Comparison of ENCODE assay signal across 19 cellular contexts in the genomic region with DNA sequence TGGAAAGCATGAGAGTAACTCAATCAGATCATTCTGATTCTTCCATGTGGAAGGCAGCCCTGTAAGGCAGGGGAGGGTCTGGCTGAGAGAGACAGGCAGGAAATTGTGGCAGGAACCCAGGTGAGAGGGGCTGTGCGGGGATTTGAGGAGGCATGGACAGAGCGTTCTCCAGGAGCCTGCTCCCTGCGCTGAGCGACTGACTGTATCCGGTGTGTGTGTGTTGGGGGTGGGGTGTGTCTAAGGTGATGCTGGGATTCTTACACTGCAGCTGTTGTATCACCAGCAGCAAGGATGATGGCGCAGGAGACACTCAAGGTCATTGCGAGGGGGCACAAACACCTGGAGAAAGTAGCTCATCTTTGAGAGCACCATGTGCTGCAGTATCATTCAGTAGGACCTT.
A peak's percentile ranks its signal among the peaks of the same experiment; 100 is the strongest.
DNase-seq lines count a peak whose midpoint lies in the region; ATAC-seq and TF ChIP-seq lines count a peak whose summit lies in the region.
"Had no signal": no experiment of that assay in that cellular context is flagged by ENCODE, and none has a peak within 500 bp of the region (broad histone marks: within the 10 kb centered on the region; RNA-seq: fewer than 3 reads in every experiment).

No MANE protein-coding gene starts in this region.

- no peak for TF ChIP-seq CTCF in IMR-90 (conservative IDR thresholded peaks at IDR 0.05; ENCODE audit: low read depth, low read length)

- no peak overlapping the region for H3K56ac ChIP-seq in IMR-90 (ENCODE audit: extremely low read depth, insufficient read depth, low read length)

- dilution Hi-C loops in IMR-90 (cut with HindIII; ENCODE audit: low sequenced_read_pairs, unreplicated experiment) = no loop called here

- H4K20me1 ChIP-seq in IMR-90 (ENCODE audit: insufficient read depth, low read length) = no peaks in the 10 kb centered on the region

- no peak overlapping the region for H2BK20ac ChIP-seq in IMR-90 (ENCODE audit: low read depth, low read length)

- H3K4me2 ChIP-seq in IMR-90 (ENCODE audit: low read depth, low read length) (no peak overlapping the region), neuronal stem cell (ENCODE audit: insufficient read depth, low read length, poor library complexity, severe bottlenecking) (no peak overlapping the region)

- no peak for TF ChIP-seq POLR2A in IMR-90 (IDR thresholded peaks at IDR 0.05; ENCODE audit: low read depth, low read length)

- no peak overlapping the region; the same call in 1 of the 2 replicates for H3K4ac ChIP-seq in IMR-90 (ENCODE audit: low read depth, low read length)
- H3K4ac ChIP-seq in neuronal stem cell (ENCODE audit: low read length) = no peak overlapping the region

- no peaks in the 10 kb centered on the region for H3K9me3 ChIP-seq in IMR-90 (ENCODE audit: control insufficient read depth, insufficient read depth, low read length)
- no peaks in the 10 kb centered on the region for H3K9me3 ChIP-seq in neuronal stem cell (replicated peaks in 1 of 2; ENCODE audit: control insufficient read depth in 2 of 2, insufficient read depth in 1 of 2, low read depth in 1 of 2, low read length in 2 of 2)
- H3K9me3 ChIP-seq: MG63, upper lobe of left lung had no signal

- CTCF ChIA-PET in IMR-90 (lab: Yijun Ruan, JAX) = interaction anchor here (0.8 kb wide), 1 partner anchor 19 kb away, joined by 4 read pairs; no protein-coding TSS in a partner anchor

- ATAC-seq in IMR-90 (ENCODE audit: low read depth) (no peak), HG02870 (IDR thresholded peaks at IDR 0.05; ENCODE audit: unreplicated experiment) (no peak)
- ATAC-seq: HCT116 had no signal

- WGBS in IMR-90 (ENCODE audit: extremely low coverage in 2 of 2, insufficient read length in 1 of 2), 2 experiments = 94% methylated on average over 2 of the region's 7 CpGs; no CpG with 5 or more reads in 1 of the 2 experiments
- WGBS in neuronal stem cell (ENCODE audit: extremely low coverage in 2 of 2, insufficient read length in 2 of 2, insufficient replicate concordance in 1 of 2), 2 donors = no CpG with 5 or more reads among the region's 7 CpGs

- in situ Hi-C loops in IMR-90 (cut with MboI; ENCODE audit: low sequenced_read_pairs) = no loop called here

- H3K9me1 ChIP-seq in IMR-90 (ENCODE audit: insufficient read depth, low read length) = no peaks in the 10 kb centered on the region; the same call in 1 of the 2 replicates

- peak overlapping the region; percentile 63 for H2AK9ac ChIP-seq in IMR-90 (replicated peaks; ENCODE audit: low read depth, low read length, poor library complexity)

- no peak for TF ChIP-seq RAD21 in IMR-90 (IDR thresholded peaks at IDR 0.05; ENCODE audit: low read length)

- no peak overlapping the region for H2AK5ac ChIP-seq in IMR-90 (ENCODE audit: low read depth, low read length)
- H2AK5ac ChIP-seq in neuronal stem cell (ENCODE audit: low read depth, low read length) = peak overlapping the region; percentile 42

- no peak overlapping the region for H2AFZ ChIP-seq in IMR-90 (replicated peaks; ENCODE audit: low read length, poor library complexity)
- no peak overlapping the region for H2AFZ ChIP-seq in neuronal stem cell (ENCODE audit: low read length)

- H3K4me1 ChIP-seq in IMR-90 (ENCODE audit: control insufficient read depth, insufficient read depth, low read length) (peaks cover 19% of the 10 kb centered on the region; the same call in 1 of the 2 replicates), neuronal stem cell (ENCODE audit: control insufficient read depth in 2 of 2, insufficient read depth in 1 of 2, low read depth in 1 of 2, low read length in 2 of 2) (peaks cover 1 to 13% of the 10 kb centered on the region in 2 donors)

- H4K5ac ChIP-seq in IMR-90 (ENCODE audit: low read depth, low read length) = no peak overlapping the region

- no peak overlapping the region for H2BK5ac ChIP-seq in IMR-90 (ENCODE audit: low read depth, low read length, poor library complexity, severe bottlenecking)
- H2BK5ac ChIP-seq in neuronal stem cell (ENCODE audit: low read length) = no peak overlapping the region

- BruUV-seq in IMR-90 (replicated peaks; lab: Mats Ljungman, UMichigan) = no TSS peak

- DNase-seq in NCI-H82 (lab: John Stamatoyannopoulos, UW) (peak; percentile 25), NCI-H82 treated with DMSO at 0.1 percent for 48 hours (lab: John Stamatoyannopoulos, UW; ENCODE audit: unreplicated experiment) (no peak), IMR-90 (no peak), ecto neural progenitor cell (ENCODE audit: low spot score) (peak; percentile 36), neuronal stem cell (ENCODE audit: low spot score) (no peak), T1000 (lab: John Stamatoyannopoulos, UW) (no peak), HCEC 1CT (no peak)
- DNase-seq: activated naive CD4-positive, alpha-beta T cell treated with anti-CD3 and anti-CD28 coated beads, Interleukin-2, amount 50 U/mL, for 16 hours; brain microvascular endothelial cell; DMS 273 treated with DMSO at 0.1 percent for 48 hours; MG63; naive B cell; NCI-H146; stimulated activated CD4-positive, alpha-beta T cell treated with anti-CD3 and anti-CD28 coated beads, Interleukin-2, amount 100 ng/mL, for 48 hours; upper lobe of left lung had no signal

- no peaks in the 10 kb centered on the region for H3K36me3 ChIP-seq in IMR-90 (ENCODE audit: control insufficient read depth, insufficient read depth, low read length)
- H3K36me3 ChIP-seq in neuronal stem cell (replicated peaks in 1 of 2; ENCODE audit: control insufficient read depth in 2 of 2, insufficient read depth in 2 of 2, low read length in 2 of 2) = no peaks in the 10 kb centered on the region
- H3K36me3 ChIP-seq: brain microvascular endothelial cell, MG63, upper lobe of left lung had no signal

- H3K9ac ChIP-seq in IMR-90 (ENCODE audit: low read depth, low read length) (no peak overlapping the region), neuronal stem cell (ENCODE audit: low read depth, low read length, poor library complexity) (no peak overlapping the region)

- H3K18ac ChIP-seq in IMR-90 (ENCODE audit: low read depth, low read length) (no peak overlapping the region), neuronal stem cell (ENCODE audit: low read length) (peak overlapping the region; percentile 50)

- H3K27me3 ChIP-seq in IMR-90 (ENCODE audit: control insufficient read depth, insufficient read depth, low read length) (no peaks in the 10 kb centered on the region), neuronal stem cell (ENCODE audit: control insufficient read depth in 3 of 3, insufficient read depth in 3 of 3, low read depth in 1 of 3, low read length in 3 of 3) (peaks cover 0 to 9% (median 0%) of the 10 kb centered on the region in 3 experiments)
- H3K27me3 ChIP-seq: MG63, upper lobe of left lung had no signal

- H4K91ac ChIP-seq in IMR-90 (ENCODE audit: insufficient read depth, low read depth, low read length) (no peak overlapping the region; the same call in 1 of the 2 replicates), neuronal stem cell (ENCODE audit: low read depth, low read length, poor library complexity) (no peak overlapping the region)

- POLR2A ChIA-PET in IMR-90 (lab: Charles Lee; ENCODE audit: unreplicated experiment) = interaction anchor here (0.6 kb wide), 1 partner anchor 39 kb away, joined by 5 read pairs; no protein-coding TSS in a partner anchor

- no peak overlapping the region for H3K23ac ChIP-seq in IMR-90 (ENCODE audit: low read depth, low read length)
- H3K23ac ChIP-seq in neuronal stem cell (ENCODE audit: low read depth, low read length, poor library complexity) = peak overlapping the region; percentile 25

- H2BK15ac ChIP-seq in IMR-90 (ENCODE audit: low read depth, low read length) = no peak overlapping the region
- no peak overlapping the region for H2BK15ac ChIP-seq in neuronal stem cell (ENCODE audit: low read length)

- no peak overlapping the region for H3K27ac ChIP-seq in IMR-90 (ENCODE audit: insufficient read depth, low read length)
- H3K27ac ChIP-seq in neuronal stem cell (replicated peaks; ENCODE audit: low read length) = no peak overlapping the region
- H3K27ac ChIP-seq: 22Rv1, brain microvascular endothelial cell, coronary artery, upper lobe of left lung had no signal

- no peak overlapping the region for H2BK12ac ChIP-seq in neuronal stem cell (ENCODE audit: low read length)

- intact Hi-C loops in IMR-90 (cut with micrococcal nuclease) = no loop called here

- H3K4me3 ChIP-seq in IMR-90 (ENCODE audit: insufficient read depth, low read depth, low read length) (no peak overlapping the region), neuronal stem cell (ENCODE audit: low read length in 2 of 2) (no peak overlapping the region)
- H3K4me3 ChIP-seq: coronary artery, MG63, upper lobe of left lung had no signal

- H4K8ac ChIP-seq in IMR-90 (ENCODE audit: low read depth in 2 of 2, low read length in 2 of 2) (no peak overlapping the region), neuronal stem cell (ENCODE audit: low read depth, low read length) (no peak overlapping the region)

- H3K79me1 ChIP-seq in IMR-90 (ENCODE audit: low read depth in 1 of 2, low read length in 2 of 2) = no peaks in the 10 kb centered on the region
- H3K79me1 ChIP-seq in neuronal stem cell (ENCODE audit: low read depth, low read length) = no peaks in the 10 kb centered on the region

- H2BK120ac ChIP-seq in IMR-90 (ENCODE audit: low read depth, low read length) (no peak overlapping the region), neuronal stem cell (ENCODE audit: low read depth, low read length) (no peak overlapping the region)

- H3K14ac ChIP-seq in IMR-90 (replicated peaks; ENCODE audit: low read depth, low read length) = no peak overlapping the region
- H3K14ac ChIP-seq in neuronal stem cell (ENCODE audit: low read length) = no peak overlapping the region

TF ChIP-seq in IMR-90, 13 proteins besides CTCF, POLR2A, EP300 and RAD21 (continues in another document):
- TF ChIP-seq NFE2L2 (IDR thresholded peaks at IDR 0.05; ENCODE audit: low read depth, low read length) (no peak), RFX5 (IDR thresholded peaks at IDR 0.05; ENCODE audit: low read depth, low read length) (no peak), FOS (IDR thresholded peaks at IDR 0.05; ENCODE audit: low read depth, low read length) (no peak), MAZ (IDR thresholded peaks at IDR 0.05; ENCODE audit: borderline replicate concordance, low read depth, low read length) (no peak), MAFK (IDR thresholded peaks at IDR 0.05; ENCODE audit: low read depth, low read length) (no peak), BHLHE40 (IDR thresholded peaks at IDR 0.05; ENCODE audit: low read depth, low read length) (no peak)
- TF ChIP-seq, protein P1, sequence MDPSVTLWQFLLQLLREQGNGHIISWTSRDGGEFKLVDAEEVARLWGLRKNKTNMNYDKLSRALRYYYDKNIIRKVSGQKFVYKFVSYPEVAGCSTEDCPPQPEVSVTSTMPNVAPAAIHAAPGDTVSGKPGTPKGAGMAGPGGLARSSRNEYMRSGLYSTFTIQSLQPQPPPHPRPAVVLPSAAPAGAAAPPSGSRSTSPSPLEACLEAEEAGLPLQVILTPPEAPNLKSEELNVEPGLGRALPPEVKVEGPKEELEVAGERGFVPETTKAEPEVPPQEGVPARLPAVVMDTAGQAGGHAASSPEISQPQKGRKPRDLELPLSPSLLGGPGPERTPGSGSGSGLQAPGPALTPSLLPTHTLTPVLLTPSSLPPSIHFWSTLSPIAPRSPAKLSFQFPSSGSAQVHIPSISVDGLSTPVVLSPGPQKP (IDR thresholded peaks at IDR 0.05; ENCODE audit: borderline replicate concordance, low read depth, low read length) = no peak

Comparison
In these comparisons a context has a peak if more than half of its experiments do, and no peak if none do; other contexts are left out.
1. DNase-seq: peak in NCI-H82 (single experiment) and ecto neural progenitor cell (single experiment); none in NCI-H82 treated with DMSO at 0.1 percent for 48 hours (single experiment), IMR-90 (single experiment), neuronal stem cell (single experiment), T1000 (single experiment) and HCEC 1CT (single experiment).